Comparison of ENCODE assay signal across 8 cellular contexts in the genomic region with DNA sequence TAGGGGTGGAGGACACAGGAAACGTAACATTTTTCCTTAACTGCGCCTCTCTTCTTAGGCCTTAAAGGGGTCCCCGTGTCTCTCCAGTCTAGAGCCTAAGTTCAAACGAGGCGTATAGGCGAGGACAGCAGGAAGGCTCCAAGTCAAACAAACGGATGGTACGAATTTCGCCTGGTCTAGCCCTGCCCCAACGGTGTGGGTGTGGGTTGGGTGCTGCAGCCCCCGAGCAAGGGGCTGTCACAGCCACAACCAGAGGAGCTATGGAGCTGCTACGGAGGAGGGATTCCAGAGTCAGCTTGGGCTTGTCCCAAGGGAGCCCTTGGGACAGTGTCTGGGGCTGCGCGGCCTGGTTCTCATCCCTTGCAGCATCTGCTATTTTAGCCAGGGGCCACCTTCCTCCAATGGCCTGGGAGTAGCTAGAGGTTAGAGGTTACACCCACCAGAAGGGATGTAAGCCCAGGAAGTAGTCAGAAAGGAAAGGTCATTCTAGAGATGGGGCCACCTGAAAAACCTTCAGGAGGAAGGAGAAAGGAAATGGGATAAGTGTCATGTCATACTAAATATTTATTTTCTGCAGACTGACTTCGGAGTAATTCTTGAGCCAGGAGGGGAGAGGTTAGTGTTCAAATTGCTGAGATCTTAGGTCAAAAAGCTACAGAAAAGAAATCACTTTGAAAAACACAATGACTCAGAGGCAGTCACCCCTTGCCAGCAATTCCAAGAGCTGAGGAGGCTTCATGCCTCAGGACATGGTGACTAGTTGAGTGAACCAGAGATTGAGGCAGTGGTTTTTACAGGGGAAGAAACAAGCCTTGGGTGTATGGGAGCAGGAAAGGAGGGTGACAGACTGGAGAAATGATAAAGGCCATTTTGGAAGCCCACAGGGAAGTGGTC. TPM values are rescaled to one million over a fixed set of nuclear protein-coding genes. Genes with fewer than 3 reads are reported as not detected.
DNase-seq lines count a peak whose midpoint lies in the region; ATAC-seq lines count a peak whose summit lies in the region.

No MANE protein-coding gene starts in this region.

- H3K4me1 ChIP-seq in ACC112 (ENCODE audit: control insufficient read depth, insufficient read depth, low read length, unreplicated experiment): peaks cover 36% of the 10 kb centered on the region

- no peak overlapping the region for H2AFZ ChIP-seq in ACC112 (ENCODE audit: low read length, unreplicated experiment)

- DNase-seq in T-cell: no peak
- no peak for DNase-seq in natural killer cell treated with Interleukin-12 subunit alpha and Interleukin-12 subunit beta and Interleukin-15 and Interleukin-18, amount 100 ng/mL, for 72 hours (ENCODE audit: low spot score)
- no peak for DNase-seq in SHP77 treated with DMSO at 0.1 percent for 48 hours (lab: John Stamatoyannopoulos, UW)

- peak overlapping the region; percentile 87 to 97 (median 87) for H3K4me3 Mint-ChIP-seq in T-cell
- peak overlapping the region; percentile 97 for H3K4me3 Mint-ChIP-seq in natural killer cell treated with Interleukin-12 subunit alpha and Interleukin-12 subunit beta and Interleukin-15 and Interleukin-18, amount 100 ng/mL, for 72 hours

- ATAC-seq in GM21515 (IDR thresholded peaks at IDR 0.05; ENCODE audit: unreplicated experiment) (peak; percentile 0), T-cell (replicated peaks in 1 of 4) (no peak), esophagus mucosa (peak; percentile 1), GM18867 (IDR thresholded peaks at IDR 0.05; ENCODE audit: unreplicated experiment) (no peak), GM19467 (IDR thresholded peaks at IDR 0.05; ENCODE audit: unreplicated experiment) (no peak)
- no peak for ATAC-seq in natural killer cell treated with Interleukin-12 subunit alpha and Interleukin-12 subunit beta and Interleukin-15 and Interleukin-18, amount 100 ng/mL, for 72 hours

- H3K27me3 ChIP-seq in ACC112 (ENCODE audit: insufficient read depth, low read length): no peaks in the 10 kb centered on the region

- H3K27ac Mint-ChIP-seq in T-cell: peak overlapping the region; percentile 98
- H3K27ac Mint-ChIP-seq in natural killer cell treated with Interleukin-12 subunit alpha and Interleukin-12 subunit beta and Interleukin-15 and Interleukin-18, amount 100 ng/mL, for 72 hours: peak overlapping the region; percentile 96 to 98

- CTCF ChIA-PET in T-cell (lab: Charles Lee): interaction anchor here in 1 of 2 donors (1.0 to 2.3 kb wide), 14 partner anchors 14 to 316 kb away, joined by 3 to 16 read pairs (median 8); partner anchors contain the start of genes RGL2, RING1, RPS18 and VPS52

- POLR2A ChIA-PET in T-cell (lab: Charles Lee): interaction anchor here in 1 of 2 donors (0.7 to 1.0 kb wide), 3 partner anchors 51 to 278 kb away, joined by 3 read pairs; no protein-coding TSS in a partner anchor

- H3K36me3 Mint-ChIP-seq in T-cell: peaks cover 5% of the 10 kb centered on the region
- peaks cover 16% of the 10 kb centered on the region for H3K36me3 Mint-ChIP-seq in natural killer cell treated with Interleukin-12 subunit alpha and Interleukin-12 subunit beta and Interleukin-15 and Interleukin-18, amount 100 ng/mL, for 72 hours

- H3K79me2 ChIP-seq in ACC112 (ENCODE audit: control insufficient read depth, insufficient read depth, low read length, unreplicated experiment): peaks cover 10% of the 10 kb centered on the region

- peak overlapping the region; percentile 86 for H3K27ac ChIP-seq in ACC112 (ENCODE audit: low read depth, low read length)

- peaks cover 38 to 39% (median 39%) of the 10 kb centered on the region in 3 donors for H3K4me1 Mint-ChIP-seq in T-cell
- H3K4me1 Mint-ChIP-seq in natural killer cell treated with Interleukin-12 subunit alpha and Interleukin-12 subunit beta and Interleukin-15 and Interleukin-18, amount 100 ng/mL, for 72 hours (ENCODE audit: low read depth in 2 of 2): peaks cover 29 to 31% of the 10 kb centered on the region in 2 donors

- H3K9me3 Mint-ChIP-seq in T-cell: no peaks in the 10 kb centered on the region
- H3K9me3 Mint-ChIP-seq in natural killer cell treated with Interleukin-12 subunit alpha and Interleukin-12 subunit beta and Interleukin-15 and Interleukin-18, amount 100 ng/mL, for 72 hours: no peaks in the 10 kb centered on the region

- H3K27me3 Mint-ChIP-seq in T-cell: no peaks in the 10 kb centered on the region
- H3K27me3 Mint-ChIP-seq in natural killer cell treated with Interleukin-12 subunit alpha and Interleukin-12 subunit beta and Interleukin-15 and Interleukin-18, amount 100 ng/mL, for 72 hours: no peaks in the 10 kb centered on the region

- H3K36me3 ChIP-seq in ACC112 (ENCODE audit: insufficient read depth, low read length): peaks cover 5% of the 10 kb centered on the region; the same call in 1 of the 2 replicates

- peak overlapping the region; percentile 76 for H3K4me3 ChIP-seq in ACC112 (ENCODE audit: low read depth, low read length)

RNA-seq across cellular contexts. Expression of gene VPS52, which starts 21.7 kb away (rescaled TPM):
- 100 to 1,000 TPM in 1 of 5 donors, 10 to 100 TPM in 4; 81.4 to 100 (median 87.6) TPM for total RNA-seq in T-cell
- 38.8 TPM for total RNA-seq in esophagus mucosa
- total RNA-seq in natural killer cell treated with Interleukin-12 subunit alpha and Interleukin-12 subunit beta and Interleukin-15 and Interleukin-18, amount 100 ng/mL, for 72 hours: 10 to 100 TPM; 48.6 to 76.5 TPM

RNA-seq across cellular contexts. Expression of gene RPS18, which starts 21.9 kb away (rescaled TPM):
- 1,000 to 10,000 TPM; 3,249 to 4,871 (median 4,590) TPM for total RNA-seq in T-cell
- 3,499 TPM for total RNA-seq in esophagus mucosa
- total RNA-seq in natural killer cell treated with Interleukin-12 subunit alpha and Interleukin-12 subunit beta and Interleukin-15 and Interleukin-18, amount 100 ng/mL, for 72 hours: 1,000 to 10,000 TPM; 1,431 to 1,446 TPM

RNA-seq across cellular contexts. Expression of gene B3GALT4, which starts 26.9 kb away (rescaled TPM):
- total RNA-seq in T-cell: 10 to 100 TPM; 12.2 to 47.2 (median 40.4) TPM
- total RNA-seq in esophagus mucosa: 16.9 TPM
- total RNA-seq in natural killer cell treated with Interleukin-12 subunit alpha and Interleukin-12 subunit beta and Interleukin-15 and Interleukin-18, amount 100 ng/mL, for 72 hours: 10 to 100 TPM; 10.1 to 11.2 TPM

RNA-seq across cellular contexts. Expression of gene WDR46, which starts 39.1 kb away (rescaled TPM):
- total RNA-seq in T-cell (10 to 100 TPM; 38.3 to 74.4 (median 60.4) TPM), esophagus mucosa (31.5 TPM)
- total RNA-seq in natural killer cell treated with Interleukin-12 subunit alpha and Interleukin-12 subunit beta and Interleukin-15 and Interleukin-18, amount 100 ng/mL, for 72 hours: 100 to 1,000 TPM in 1 of 2 donors, 10 to 100 TPM in 1; 81.8 to 148 TPM

RNA-seq across cellular contexts. Expression of gene PFDN6, which starts 39.4 kb away (rescaled TPM):
- 10 to 100 TPM; 16.1 to 51.4 (median 40.5) TPM for total RNA-seq in T-cell
- total RNA-seq in esophagus mucosa: 39.9 TPM
- 10 to 100 TPM; 72.0 to 76.8 TPM for total RNA-seq in natural killer cell treated with Interleukin-12 subunit alpha and Interleukin-12 subunit beta and Interleukin-15 and Interleukin-18, amount 100 ng/mL, for 72 hours

Comparison
In these comparisons a context has a peak if more than half of its experiments do, and no peak if none do; other contexts are left out.
1. ATAC-seq: peak in GM21515 (single experiment) and esophagus mucosa (single experiment); none in T-cell (0 of 4), natural killer cell treated with Interleukin-12 subunit alpha and Interleukin-12 subunit beta and Interleukin-15 and Interleukin-18, amount 100 ng/mL, for 72 hours (0 of 2), GM18867 (single experiment) and GM19467 (single experiment).